Comparison of ENCODE assay signal across 15 cellular contexts in the genomic region with DNA sequence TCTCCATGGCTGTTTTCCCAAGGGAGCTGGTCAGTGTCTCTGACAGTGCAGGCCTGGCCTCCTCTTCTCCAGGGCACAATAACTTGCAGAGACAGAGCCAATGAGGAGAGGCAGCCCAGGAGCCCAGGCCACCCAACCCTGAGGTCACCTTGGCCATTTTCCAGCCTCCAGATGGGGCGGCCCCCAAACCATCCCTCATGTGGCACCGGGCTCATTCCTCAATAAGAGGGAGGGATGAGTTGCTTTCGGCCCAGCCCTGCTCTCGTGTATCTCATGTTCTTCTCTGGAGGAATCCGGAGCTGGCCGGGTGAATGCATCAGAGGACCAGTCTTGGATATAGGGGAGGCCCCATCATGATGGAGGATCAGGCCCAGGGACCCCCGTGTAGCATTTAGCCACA.
DNase-seq lines count a peak whose midpoint lies in the region; TF ChIP-seq lines count a peak whose summit lies in the region.
"Had no signal": no experiment of that assay in that cellular context is flagged by ENCODE, and none has a peak within 500 bp of the region (broad histone marks: within the 10 kb centered on the region; RNA-seq: fewer than 3 reads in every experiment).

No MANE protein-coding gene starts in this region.

- H3K27ac ChIP-seq in esophagus squamous epithelium: peak overlapping the region; percentile 39 to 78 (median 72)
- H3K27ac ChIP-seq in trophoblast cell (ENCODE audit: low read depth, low read length): no peak overlapping the region
- peak overlapping the region; percentile 53 to 62 for H3K27ac ChIP-seq in uterus
- H3K27ac ChIP-seq: 22Rv1 had no signal

- H3K14ac ChIP-seq in trophoblast cell (ENCODE audit: low read length): no peak overlapping the region

- H3K4me3 ChIP-seq in esophagus squamous epithelium: no peak overlapping the region
- H3K4me3 ChIP-seq in trophoblast cell (ENCODE audit: low read depth, low read length): no peak overlapping the region
- no peak overlapping the region for H3K4me3 ChIP-seq in uterus
- H3K4me3 ChIP-seq: lung had no signal

- no peak for TF ChIP-seq POLR2A in esophagus squamous epithelium (IDR thresholded peaks at IDR 0.05)
- no peak for TF ChIP-seq POLR2A in uterus (IDR thresholded peaks at IDR 0.05)

- no peak overlapping the region for H2BK120ac ChIP-seq in trophoblast cell (ENCODE audit: insufficient read depth, low read length, poor library complexity)

- H3K27me3 ChIP-seq in esophagus squamous epithelium (no peaks in the 10 kb centered on the region), trophoblast cell (ENCODE audit: insufficient read depth, low read length) (no peaks in the 10 kb centered on the region), uterus (no peaks in the 10 kb centered on the region)

- 65 to 76% methylated on average over 2 to 5 of the region's 7 CpGs for WGBS in esophagus squamous epithelium, 2 donors
- no CpG with 5 or more reads among the region's 7 CpGs for WGBS in trophoblast cell (ENCODE audit: extremely low coverage, insufficient coverage, insufficient read length)

- H3K79me2 ChIP-seq in trophoblast cell (ENCODE audit: control insufficient read depth, insufficient read depth, low read length, poor library complexity): no peaks in the 10 kb centered on the region

- intact Hi-C loops in esophagus squamous epithelium (cut with DNase I) (no loop called here), uterus (cut with DNase I; ENCODE audit: low total_unique reads) (loop anchor here (5.0 kb wide), 1 partner anchor 318 kb away; no protein-coding TSS in a partner anchor)

- H3K18ac ChIP-seq in trophoblast cell (ENCODE audit: low read length): no peak overlapping the region

- no peak overlapping the region for H3K4ac ChIP-seq in trophoblast cell (ENCODE audit: low read depth, low read length)

- H3K23ac ChIP-seq in trophoblast cell (ENCODE audit: low read length): no peak overlapping the region

- no peak overlapping the region for H4K12ac ChIP-seq in trophoblast cell (ENCODE audit: low read depth, low read length)

- H3K4me1 ChIP-seq in esophagus squamous epithelium (peaks cover 0 to 34% (median 8%) of the 10 kb centered on the region in 3 donors), trophoblast cell (ENCODE audit: control insufficient read depth in 1 of 2, insufficient read depth in 2 of 2, low read length in 2 of 2) (peaks cover 22 to 23% of the 10 kb centered on the region in 2 experiments), uterus (peaks cover 0 to 4% of the 10 kb centered on the region in 2 donors)

- H2AFZ ChIP-seq in trophoblast cell (ENCODE audit: insufficient read depth, low read length, poor library complexity): no peak overlapping the region

- no peak overlapping the region for H4K8ac ChIP-seq in trophoblast cell (ENCODE audit: low read depth, low read length)

- peak; percentile 8 for DNase-seq in DMS 273 (lab: John Stamatoyannopoulos, UW; ENCODE audit: unreplicated experiment)
- DNase-seq in DMS 273 treated with DMSO at 0.1 percent for 48 hours (lab: John Stamatoyannopoulos, UW): no peak
- DNase-seq in esophagus squamous epithelium (lab: John Stamatoyannopoulos, UW): no peak
- no peak for DNase-seq in trophoblast cell
- DNase-seq in uterus: no peak
- no peak for DNase-seq in AG20443 (ENCODE audit: low spot score)
- no peak for DNase-seq in hepatic stellate cell (ENCODE audit: low spot score)
- no peak for DNase-seq in SIG-M5 treated with dmso at 0.1 percent for 504 hours (lab: John Stamatoyannopoulos, UW; ENCODE audit: unreplicated experiment)
- DNase-seq: activated effector memory CD4-positive, alpha-beta T cell treated with anti-CD3 and anti-CD28 coated beads, Interleukin-2, amount 50 U/mL, for 16 hours; amniotic stem cell; effector memory CD4-positive, alpha-beta T cell; NCI-H2029 treated with DMSO at 0.1 percent for 48 hours; stimulated activated CD4-positive, alpha-beta T cell treated with anti-CD3 and anti-CD28 coated beads, Interleukin-2, amount 100 ng/mL, for 48 hours had no signal

- H3K79me1 ChIP-seq in trophoblast cell (ENCODE audit: low read length): peaks cover 13% of the 10 kb centered on the region

- TF ChIP-seq CTCF in esophagus squamous epithelium (IDR thresholded peaks at IDR 0.05) (no peak), uterus (IDR thresholded peaks at IDR 0.05) (no peak)

- H3K36me3 ChIP-seq in esophagus squamous epithelium (no peaks in the 10 kb centered on the region), trophoblast cell (ENCODE audit: control insufficient read depth in 1 of 2, insufficient read depth in 2 of 2, low read length in 2 of 2) (no peaks in the 10 kb centered on the region), uterus (no peaks in the 10 kb centered on the region)

- H2BK5ac ChIP-seq in trophoblast cell (ENCODE audit: low read depth, low read length, poor library complexity): no peak overlapping the region

- H3K9ac ChIP-seq in trophoblast cell (ENCODE audit: low read length): no peak overlapping the region

- H3K9me3 ChIP-seq in esophagus squamous epithelium (no peaks in the 10 kb centered on the region), trophoblast cell (ENCODE audit: insufficient read depth, low read depth, low read length) (peaks cover 3% of the 10 kb centered on the region), uterus (no peaks in the 10 kb centered on the region)

- H2BK12ac ChIP-seq in trophoblast cell (ENCODE audit: low read length): peak overlapping the region; percentile 6

- no peak overlapping the region for H2AK5ac ChIP-seq in trophoblast cell (ENCODE audit: low read length)

- H4K91ac ChIP-seq in trophoblast cell (ENCODE audit: low read depth, low read length): peak overlapping the region; percentile 52

- H3K4me2 ChIP-seq in trophoblast cell (ENCODE audit: low read length): no peak overlapping the region
